7 cellular contexts compared by ENCODE assay signal in the genomic region with DNA sequence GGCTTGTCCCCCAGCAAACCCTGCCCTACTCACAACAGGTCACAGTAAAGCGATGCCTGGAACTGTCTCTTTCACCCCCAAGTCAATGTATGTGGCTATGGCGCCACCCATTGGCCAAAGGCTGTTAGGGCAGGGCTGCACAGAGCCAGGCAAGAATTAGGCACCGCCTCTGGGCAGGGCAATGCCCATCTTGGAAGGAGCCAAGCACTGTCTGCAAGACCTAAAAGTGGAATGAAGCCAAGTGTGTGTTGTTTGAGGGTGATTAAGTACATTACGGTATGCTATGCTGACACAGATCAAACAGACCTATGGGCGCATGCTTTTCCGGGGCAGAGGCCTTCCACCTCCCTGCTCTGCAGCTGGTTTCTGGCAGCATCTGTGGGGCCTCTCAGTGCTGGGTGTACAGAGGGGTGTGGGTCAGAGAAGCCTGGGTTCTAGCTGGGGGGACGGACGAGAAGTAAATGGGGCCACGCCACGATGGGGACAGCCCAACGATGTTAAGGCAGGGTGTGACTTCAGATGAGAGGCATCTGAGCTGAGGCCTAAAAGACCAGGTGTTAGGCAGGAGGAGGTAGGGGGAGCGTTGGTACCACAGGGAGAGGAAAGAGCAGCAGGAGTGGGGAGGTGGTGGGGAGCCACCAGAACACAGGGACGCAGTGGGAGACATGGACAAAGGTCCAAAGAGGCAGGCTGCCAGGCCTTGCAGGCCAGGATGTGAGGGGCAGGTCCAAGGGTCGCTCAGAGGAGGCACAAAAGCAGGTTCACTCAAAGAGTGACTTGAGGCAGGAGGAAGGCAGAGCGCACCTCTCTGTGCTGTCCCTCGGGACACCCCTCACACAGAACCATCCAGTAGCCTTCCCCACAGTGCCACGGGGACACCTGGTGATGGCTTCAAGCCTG. TPM values are rescaled to one million over a fixed set of nuclear protein-coding genes. Genes with fewer than 3 reads are reported as not detected.
DNase-seq lines count a peak whose midpoint lies in the region; ATAC-seq and TF ChIP-seq lines count a peak whose summit lies in the region.

No MANE protein-coding gene starts in this region.

- WGBS in iPS DF 6.9 (ENCODE audit: insufficient coverage, insufficient read length) = no CpG with 5 or more reads among the region's 17 CpGs

- H3K4me3 ChIP-seq in astrocyte of the spinal cord (ENCODE audit: low read depth, low read length) = no peak overlapping the region
- no peak overlapping the region for H3K4me3 ChIP-seq in iPS DF 6.9 (ENCODE audit: low read length)

- DNase-seq in GM10266 (ENCODE audit: extremely low spot score) = peak; percentile 79
- DNase-seq in M059J (ENCODE audit: low read depth) = peak; percentile 74
- peak in 4 of 5 experiments; percentile 26 to 72 (median 41) for DNase-seq in T-helper 2 cell
- DNase-seq in astrocyte of the spinal cord (ENCODE audit: low read depth, low spot score) = peak; percentile 80
- peak; percentile 58 for DNase-seq in iPS DF 6.9 (ENCODE audit: low read depth, low spot score)
- peak; percentile 42 to 64 (median 54) for DNase-seq in stimulated activated CD4-positive, alpha-beta T cell treated with anti-CD3 and anti-CD28 coated beads, Interleukin-12 subunit alpha, Interleukin-12 subunit beta, amount 100 ng/mL, for 48 hours (ENCODE audit: low read depth in 2 of 3, low spot score in 1 of 3)

- H3K36me3 ChIP-seq in iPS DF 6.9 (ENCODE audit: control insufficient read depth, insufficient read depth, low read length) = peaks cover 6% of the 10 kb centered on the region; the same call in 1 of the 2 replicates

- no peaks in the 10 kb centered on the region for H3K9me3 ChIP-seq in iPS DF 6.9 (ENCODE audit: control insufficient read depth, insufficient read depth, low read length)

- ATAC-seq in GM19452 (IDR thresholded peaks at IDR 0.05; ENCODE audit: unreplicated experiment) = no peak

- H3K4me1 ChIP-seq in iPS DF 6.9 (ENCODE audit: control insufficient read depth, insufficient read depth, low read length) = peaks cover 6% of the 10 kb centered on the region; the same call in 1 of the 2 replicates

- peak; percentile 96 for TF ChIP-seq CTCF in GM10266 (IDR thresholded peaks at IDR 0.05; ENCODE audit: control insufficient read depth, insufficient read depth, low read depth, missing control alignments)
- TF ChIP-seq CTCF in astrocyte of the spinal cord (IDR thresholded peaks at IDR 0.05; ENCODE audit: low read depth, low read length) = peak; percentile 98

- no peaks in the 10 kb centered on the region for H3K27me3 ChIP-seq in iPS DF 6.9 (ENCODE audit: control insufficient read depth, insufficient read depth, low read length)

- in situ Hi-C loops in astrocyte of the spinal cord (cut with HindIII; ENCODE audit: low sequenced_read_pairs) = no loop called here

- H3K27ac ChIP-seq in iPS DF 6.9 (ENCODE audit: low read length) = no peak overlapping the region

RNA-seq across cellular contexts. Expression of a gene that starts 49.8 kb away (rescaled TPM):
- total RNA-seq in M059J (2014; rRNA removed; shearing (Covaris generic)) = 102 and 113 TPM in 2 replicates
